21 cellular contexts compared by ENCODE assay signal in the genomic region with DNA sequence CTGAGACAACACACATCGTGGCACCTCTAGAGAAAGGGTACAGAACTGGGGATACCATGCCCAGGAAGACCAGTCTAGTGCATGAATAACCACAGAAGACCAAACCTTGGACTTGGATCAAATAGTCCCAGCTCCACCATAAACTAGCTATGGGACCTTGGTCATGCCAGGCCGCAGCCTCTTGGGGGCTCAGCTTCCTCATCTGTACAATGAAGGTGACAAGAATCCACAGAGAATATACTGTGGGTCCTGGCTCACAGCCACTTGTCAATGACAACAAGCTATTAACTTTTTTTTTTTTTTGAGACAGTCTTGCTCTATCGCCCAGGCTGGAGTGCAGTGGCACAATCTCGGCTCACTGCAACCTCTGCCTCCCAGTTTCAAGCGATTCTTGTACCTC. TPM values are rescaled to one million over a fixed set of nuclear protein-coding genes. Genes with fewer than 3 reads are reported as not detected.
DNase-seq lines count a peak whose midpoint lies in the region; ATAC-seq and TF ChIP-seq lines count a peak whose summit lies in the region.
"Had no signal": no experiment of that assay in that cellular context is flagged by ENCODE, and none has a peak within 500 bp of the region (broad histone marks: within the 10 kb centered on the region; RNA-seq: fewer than 3 reads in every experiment).

No MANE protein-coding gene starts in this region.

- H3K4me3 ChIP-seq in NB4 (ENCODE audit: low read depth, low read length), result no peak overlapping the region
- H3K4me3 ChIP-seq: cardiac muscle cell, SK-N-MC, transverse colon had no signal

- H3K9me3 Mint-ChIP-seq in WTC11, result no peaks in the 10 kb centered on the region
- H3K9me3 Mint-ChIP-seq: activated CD4-positive, alpha-beta memory T cell treated with anti-CD3 and anti-CD28 coated beads, Interleukin-2, amount 10 ng/mL, durations not matched to agents 7 days and 5 days; activated naive CD8-positive, alpha-beta T cell treated with anti-CD3 and anti-CD28 coated beads, Interleukin-2, amount 10 ng/mL, durations not matched to agents 7 days and 5 days; CD4-positive, CD25-positive, alpha-beta regulatory T cell had no signal

- peak; percentile 26 for DNase-seq in NCI-H2171 treated with DMSO at 0.1 percent for 48 hours (lab: John Stamatoyannopoulos, UW)
- DNase-seq in NCI-H2171 (lab: John Stamatoyannopoulos, UW), result no peak
- peak; percentile 42 for DNase-seq in NB4 (ENCODE audit: low read depth)
- no peak for DNase-seq in ecto neural progenitor cell (ENCODE audit: low spot score)
- no peak for DNase-seq in middle frontal gyrus (ENCODE audit: extremely low spot score, low spot score)
- DNase-seq in WTC11 (ENCODE audit: low spot score), result no peak
- DNase-seq: activated CD4-positive, alpha-beta memory T cell treated with anti-CD3 and anti-CD28 coated beads, Interleukin-2, amount 10 ng/mL, durations not matched to agents 7 days and 5 days; activated naive CD8-positive, alpha-beta T cell treated with anti-CD3 and anti-CD28 coated beads, Interleukin-2, amount 10 ng/mL, durations not matched to agents 7 days and 5 days; CD4-positive, CD25-positive, alpha-beta regulatory T cell; DMS79; hypothalamus; NCI-H1105 treated with DMSO at 0.1 percent for 48 hours; NCI-H345; stimulated activated CD4-positive, alpha-beta T cell treated with anti-CD3 and anti-CD28 coated beads, Interleukin-2, amount 100 ng/mL, for 48 hours; transverse colon had no signal

- no peak overlapping the region; the same call in 1 of the 2 replicates for H3K27ac Mint-ChIP-seq in WTC11
- H3K27ac Mint-ChIP-seq: activated CD4-positive, alpha-beta memory T cell treated with anti-CD3 and anti-CD28 coated beads, Interleukin-2, amount 10 ng/mL, durations not matched to agents 7 days and 5 days; activated naive CD8-positive, alpha-beta T cell treated with anti-CD3 and anti-CD28 coated beads, Interleukin-2, amount 10 ng/mL, durations not matched to agents 7 days and 5 days had no signal

- TF ChIP-seq CTCF in NB4 (IDR thresholded peaks at IDR 0.05; ENCODE audit: low read depth, low read length) (peak; percentile 5), WTC11 (IDR thresholded peaks at IDR 0.05) (no peak)

- no peak for TF ChIP-seq POLR2A in NB4 (IDR thresholded peaks at IDR 0.05; ENCODE audit: extremely low read depth, insufficient read length)

- no peak overlapping the region for H3K4me3 Mint-ChIP-seq in WTC11
- H3K4me3 Mint-ChIP-seq: activated CD4-positive, alpha-beta memory T cell treated with anti-CD3 and anti-CD28 coated beads, Interleukin-2, amount 10 ng/mL, durations not matched to agents 7 days and 5 days; activated naive CD8-positive, alpha-beta T cell treated with anti-CD3 and anti-CD28 coated beads, Interleukin-2, amount 10 ng/mL, durations not matched to agents 7 days and 5 days had no signal

- CTCF ChIA-PET in WTC11 (lab: Charles Lee), result interaction anchor here (0.6 to 6.2 kb wide), 6 partner anchors 15 to 144 kb away, joined by 3 to 49 read pairs (median 6); no protein-coding TSS in a partner anchor

- no peaks in the 10 kb centered on the region for H3K27me3 Mint-ChIP-seq in WTC11 (ENCODE audit: low read depth)
- H3K27me3 Mint-ChIP-seq: activated CD4-positive, alpha-beta memory T cell treated with anti-CD3 and anti-CD28 coated beads, Interleukin-2, amount 10 ng/mL, durations not matched to agents 7 days and 5 days; activated naive CD8-positive, alpha-beta T cell treated with anti-CD3 and anti-CD28 coated beads, Interleukin-2, amount 10 ng/mL, durations not matched to agents 7 days and 5 days; CD4-positive, CD25-positive, alpha-beta regulatory T cell had no signal

- H3K27ac ChIP-seq in angular gyrus (ENCODE audit: low read depth, low read length) (peak overlapping the region; percentile 56), temporal lobe (ENCODE audit: low read depth, low read length) (peak overlapping the region; percentile 47)
- H3K27ac ChIP-seq: cardiac muscle cell, neutrophil, transverse colon had no signal

- no peak for ATAC-seq in WTC11

- H3K4me1 Mint-ChIP-seq in WTC11, result peaks cover 15% of the 10 kb centered on the region

- POLR2A ChIA-PET in WTC11 (lab: Charles Lee), result no interaction called here

- H3K36me3 Mint-ChIP-seq in WTC11, result peaks cover 6% of the 10 kb centered on the region; the same call in 1 of the 2 replicates
- H3K36me3 Mint-ChIP-seq: CD4-positive, CD25-positive, alpha-beta regulatory T cell had no signal

TF ChIP-seq in WTC11, 78 proteins besides CTCF, POLR2A, EP300 and RAD21:
- TF ChIP-seq ZNF317 (CRISPR knock-in tag; IDR thresholded peaks at IDR 0.05; ENCODE audit: borderline replicate concordance, low read depth), result no peak
- TF ChIP-seq PRRX2 (CRISPR knock-in tag; IDR thresholded peaks at IDR 0.05), result no peak
- TF ChIP-seq, protein P1, sequence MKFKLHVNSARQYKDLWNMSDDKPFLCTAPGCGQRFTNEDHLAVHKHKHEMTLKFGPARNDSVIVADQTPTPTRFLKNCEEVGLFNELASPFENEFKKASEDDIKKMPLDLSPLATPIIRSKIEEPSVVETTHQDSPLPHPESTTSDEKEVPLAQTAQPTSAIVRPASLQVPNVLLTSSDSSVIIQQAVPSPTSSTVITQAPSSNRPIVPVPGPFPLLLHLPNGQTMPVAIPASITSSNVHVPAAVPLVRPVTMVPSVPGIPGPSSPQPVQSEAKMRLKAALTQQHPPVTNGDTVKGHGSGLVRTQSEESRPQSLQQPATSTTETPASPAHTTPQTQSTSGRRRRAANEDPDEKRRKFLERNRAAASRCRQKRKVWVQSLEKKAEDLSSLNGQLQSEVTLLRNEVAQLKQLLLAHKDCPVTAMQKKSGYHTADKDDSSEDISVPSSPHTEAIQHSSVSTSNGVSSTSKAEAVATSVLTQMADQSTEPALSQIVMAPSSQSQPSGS (CRISPR knock-in tag; IDR thresholded peaks at IDR 0.05; ENCODE audit: borderline replicate concordance, low read depth), result no peak
- TF ChIP-seq KAT7 (CRISPR knock-in tag; IDR thresholded peaks at IDR 0.05; ENCODE audit: borderline replicate concordance), result no peak
- TF ChIP-seq, protein P2, sequence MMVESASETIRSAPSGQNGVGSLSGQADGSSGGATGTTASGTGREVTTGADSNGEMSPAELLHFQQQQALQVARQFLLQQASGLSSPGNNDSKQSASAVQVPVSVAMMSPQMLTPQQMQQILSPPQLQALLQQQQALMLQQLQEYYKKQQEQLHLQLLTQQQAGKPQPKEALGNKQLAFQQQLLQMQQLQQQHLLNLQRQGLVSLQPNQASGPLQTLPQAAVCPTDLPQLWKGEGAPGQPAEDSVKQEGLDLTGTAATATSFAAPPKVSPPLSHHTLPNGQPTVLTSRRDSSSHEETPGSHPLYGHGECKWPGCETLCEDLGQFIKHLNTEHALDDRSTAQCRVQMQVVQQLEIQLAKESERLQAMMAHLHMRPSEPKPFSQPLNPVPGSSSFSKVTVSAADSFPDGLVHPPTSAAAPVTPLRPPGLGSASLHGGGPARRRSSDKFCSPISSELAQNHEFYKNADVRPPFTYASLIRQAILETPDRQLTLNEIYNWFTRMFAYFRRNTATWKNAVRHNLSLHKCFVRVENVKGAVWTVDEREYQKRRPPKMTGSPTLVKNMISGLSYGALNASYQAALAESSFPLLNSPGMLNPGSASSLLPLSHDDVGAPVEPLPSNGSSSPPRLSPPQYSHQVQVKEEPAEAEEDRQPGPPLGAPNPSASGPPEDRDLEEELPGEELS (CRISPR knock-in tag; IDR thresholded peaks at IDR 0.05), result no peak
- TF ChIP-seq JAZF1 (CRISPR knock-in tag; IDR thresholded peaks at IDR 0.05), result no peak
- no peak for TF ChIP-seq ZNF416 (CRISPR knock-in tag; IDR thresholded peaks at IDR 0.05)
- no peak for TF ChIP-seq ZNF121 (CRISPR knock-in tag; IDR thresholded peaks at IDR 0.05)
- no peak for TF ChIP-seq GRHL2 (CRISPR knock-in tag; IDR thresholded peaks at IDR 0.05; ENCODE audit: insufficient replicate concordance, severe bottlenecking)

RNA-seq across cellular contexts. Expression of a gene that starts 3.9 kb away (rescaled TPM):
- total RNA-seq in temporal lobe (9.1 TPM), WTC11 (2021) (31.4 to 34.1 TPM (median 33.0 TPM) in 3 replicates)

RNA-seq across cellular contexts. Expression of a gene that starts 4.1 kb away (rescaled TPM):
- total RNA-seq in temporal lobe (19.9 TPM), WTC11 (2021) (63.8 to 83.5 TPM (median 64.5 TPM) in 3 replicates)

RNA-seq across cellular contexts. Expression of a gene that starts 42.9 kb away (rescaled TPM):
- total RNA-seq in temporal lobe (1.2 TPM), WTC11 (2021) (14.6 to 21.3 TPM (median 20.0 TPM) in 3 replicates)
- total RNA-seq: A172 had no signal

RNA-seq across cellular contexts. Expression of a gene that starts 48.3 kb away (rescaled TPM):
- total RNA-seq in temporal lobe (10.8 TPM), WTC11 (2021) (76.8 to 79.3 TPM (median 77.5 TPM) in 3 replicates)

RNA-seq across cellular contexts. Expression of a gene that starts 59.6 kb away (rescaled TPM):
- total RNA-seq in temporal lobe (9.6 TPM), WTC11 (2021) (25.8 to 28.7 TPM (median 25.8 TPM) in 3 replicates)

Comparison
In these comparisons a context has a peak if more than half of its experiments do, and no peak if none do; other contexts are left out.
1. DNase-seq: peak in NCI-H2171 treated with DMSO at 0.1 percent for 48 hours (single experiment) and NB4 (single experiment); none in NCI-H2171 (single experiment), ecto neural progenitor cell (single experiment), middle frontal gyrus (single experiment) and WTC11 (single experiment).